In the genomic region with DNA sequence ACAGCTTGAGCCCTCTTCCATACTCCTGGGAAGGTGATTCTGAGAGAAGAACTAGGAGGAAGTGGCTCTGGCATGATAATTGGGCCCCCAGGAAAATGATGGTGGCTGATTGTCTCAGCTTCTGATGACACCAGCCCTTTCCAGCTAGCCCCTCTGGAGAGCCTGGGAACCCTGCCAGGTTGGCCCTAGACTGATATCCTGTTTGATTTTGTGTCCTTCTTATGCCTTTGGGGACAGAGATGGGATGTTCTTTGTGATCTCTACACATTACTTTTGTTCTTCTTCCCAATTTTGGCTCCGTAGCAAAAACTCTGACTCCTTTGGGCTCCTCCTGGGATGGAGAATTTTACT, we compare ENCODE assay signal across 18 cellular contexts. TPM values are rescaled to one million over a fixed set of nuclear protein-coding genes. Genes with fewer than 3 reads are reported as not detected.
A peak's percentile ranks its signal among the peaks of the same experiment; 100 is the strongest.
DNase-seq lines count a peak whose midpoint lies in the region; ATAC-seq and TF ChIP-seq lines count a peak whose summit lies in the region.
"Had no signal": no experiment of that assay in that cellular context is flagged by ENCODE, and none has a peak within 500 bp of the region (broad histone marks: within the 10 kb centered on the region; RNA-seq: fewer than 3 reads in every experiment).

No MANE protein-coding gene starts in this region.

- H3K79me2 ChIP-seq in SK-N-SH (ENCODE audit: insufficient read depth) (no peaks in the 10 kb centered on the region), PC-3 (ENCODE audit: low read length) (no peaks in the 10 kb centered on the region)

- H3K4me2 ChIP-seq in SK-N-SH (no peak overlapping the region), PC-3 (ENCODE audit: low read length) (peak overlapping the region; percentile 39)

- H3K9me3 ChIP-seq in SK-N-SH (no peaks in the 10 kb centered on the region), PC-3 (ENCODE audit: low read length) (no peaks in the 10 kb centered on the region)

- TF ChIP-seq RAD21 in SK-N-SH (IDR thresholded peaks at IDR 0.05; ENCODE audit: low read length), result no peak

- peaks cover 0 to 24% of the 10 kb centered on the region in 2 experiments; a peak in 3 of 4 replicates for H3K4me1 ChIP-seq in SK-N-SH (ENCODE audit: control insufficient read depth in 1 of 2, insufficient read depth in 2 of 2, low read depth in 1 of 2, low read length in 1 of 2)
- H3K4me1 ChIP-seq in PC-3 (ENCODE audit: insufficient read depth, low read length), result peaks cover 8% of the 10 kb centered on the region

- H3K27ac ChIP-seq in SK-N-SH (ENCODE audit: low read depth in 2 of 2, low read length in 1 of 2) (no peak overlapping the region; a peak in 1 of 4 replicates), PC-3 (ENCODE audit: low read length) (no peak overlapping the region)

- H4K20me1 ChIP-seq in SK-N-SH (ENCODE audit: insufficient read depth) (no peaks in the 10 kb centered on the region), PC-3 (ENCODE audit: low read length) (no peaks in the 10 kb centered on the region)

- no peak for TF ChIP-seq CTCF in SK-N-SH (IDR thresholded peaks at IDR 0.05)
- no peak for TF ChIP-seq CTCF in PC-3 (conservative IDR thresholded peaks at IDR 0.05; ENCODE audit: low read depth, low read length)

- TF ChIP-seq EP300 in SK-N-SH (IDR thresholded peaks at IDR 0.05; ENCODE audit: borderline replicate concordance in 1 of 2, low read depth in 1 of 2, low read length in 1 of 2), result no peak

- POLR2A ChIA-PET in SK-N-SH (lab: Yijun Ruan, JAX), result no interaction called here
- POLR2A ChIA-PET in PC-3 (lab: Charles Lee; ENCODE audit: unreplicated experiment), result no interaction called here

- peak; percentile 54 for DNase-seq in SK-N-SH
- DNase-seq in HT1080 (ENCODE audit: low read depth), result peak; percentile 12
- DNase-seq in NCI-H2029 treated with DMSO at 0.1 percent for 48 hours (lab: John Stamatoyannopoulos, UW), result peak; percentile 3
- no peak for DNase-seq in PC-3
- no peak for DNase-seq in NCI-H2171 (lab: John Stamatoyannopoulos, UW)
- DNase-seq in left ventricle myocardium superior, result no peak
- DNase-seq: Calu3; CD8-positive, alpha-beta memory T cell; DMS 273 treated with DMSO at 0.1 percent for 48 hours; DMS79; GOT3; H9 had no signal

- 63% methylated on average over 1 of the region's 1 CpG for WGBS in SK-N-SH (ENCODE audit: low lambda C conversion rate)

- H3K36me3 ChIP-seq in SK-N-SH (replicated peaks in 1 of 2; ENCODE audit: control insufficient read depth in 1 of 2, insufficient read depth in 2 of 2, low read length in 1 of 2) (no peaks in the 10 kb centered on the region), PC-3 (ENCODE audit: low read depth, low read length) (no peaks in the 10 kb centered on the region)

- no peak overlapping the region for H3K9ac ChIP-seq in SK-N-SH
- H3K9ac ChIP-seq in PC-3 (ENCODE audit: low read length), result no peak overlapping the region

- H3K4me3 ChIP-seq in SK-N-SH (ENCODE audit: low read depth in 2 of 2, low read length in 1 of 2) (no peak overlapping the region), PC-3 (ENCODE audit: low read length) (no peak overlapping the region)
- H3K4me3 ChIP-seq: GM12878 had no signal

- CTCF ChIA-PET in SK-N-SH (lab: Yijun Ruan, JAX) (interaction anchor here (0.6 to 1.3 kb wide), 2 partner anchors 10 to 1884 kb away, joined by 3 read pairs; no protein-coding TSS in a partner anchor), PC-3 (lab: Charles Lee) (no interaction called here)

- no peaks in the 10 kb centered on the region; the same call in 1 of the 2 replicates for H3K27me3 ChIP-seq in SK-N-SH (ENCODE audit: insufficient read depth)
- no peaks in the 10 kb centered on the region for H3K27me3 ChIP-seq in PC-3 (ENCODE audit: low read length)

- intact Hi-C loops in PC-3 (cut with micrococcal nuclease) (no loop called here), left ventricle myocardium superior (cut with micrococcal nuclease) (no loop called here)

- H3K9me2 ChIP-seq in SK-N-SH, result no peaks in the 10 kb centered on the region
- no peaks in the 10 kb centered on the region for H3K9me2 ChIP-seq in PC-3 (replicated peaks; ENCODE audit: low read length)

- no peak for ATAC-seq in SK-N-SH treated with all-trans-retinoic acid at 6 μM for 48 hours
- ATAC-seq in PC-3, result no peak
- ATAC-seq in HG02973 (IDR thresholded peaks at IDR 0.05; ENCODE audit: unreplicated experiment), result no peak
- no peak for ATAC-seq in left ventricle myocardium superior
- ATAC-seq: GM12878 had no signal

- no TSS peak for BruUV-seq in PC-3 (replicated peaks; lab: Mats Ljungman, UMichigan)

- no peaks in the 10 kb centered on the region for H3F3A ChIP-seq in SK-N-SH (replicated peaks; ENCODE audit: insufficient read depth)
- no peaks in the 10 kb centered on the region for H3F3A ChIP-seq in PC-3 (ENCODE audit: low read length, unreplicated experiment)

- no peak overlapping the region for H2AFZ ChIP-seq in SK-N-SH (ENCODE audit: low read depth)
- H2AFZ ChIP-seq in PC-3 (ENCODE audit: low read length), result 0 out of 2 replicates have a peak overlapping the region, but pooled peaks have one; percentile 34

TF ChIP-seq in SK-N-SH, 30 proteins besides CTCF, POLR2A, EP300 and RAD21 (continues in another document):
- no peak for TF ChIP-seq ELF1 (IDR thresholded peaks at IDR 0.05)
- no peak for TF ChIP-seq SIN3A (IDR thresholded peaks at IDR 0.05; ENCODE audit: borderline replicate concordance, low read depth, low read length)
- TF ChIP-seq MAX (IDR thresholded peaks at IDR 0.05; ENCODE audit: low read depth), result no peak
- TF ChIP-seq NFIC (IDR thresholded peaks at IDR 0.05; ENCODE audit: borderline replicate concordance), result no peak
- TF ChIP-seq EZH2phosphoT487 (IDR thresholded peaks at IDR 0.05; ENCODE audit: borderline replicate concordance, low read depth), result no peak
- no peak for TF ChIP-seq TCF12 (IDR thresholded peaks at IDR 0.05)
- no peak for TF ChIP-seq ZBTB33 (IDR thresholded peaks at IDR 0.05; ENCODE audit: borderline replicate concordance, low read depth)

TF ChIP-seq in SK-N-SH treated with all-trans-retinoic acid at 6 μM for 48 hours, 23 proteins besides CTCF, POLR2A, EP300 and RAD21 (continues in another document):
- no peak for TF ChIP-seq CSDC2 (CRISPR knock-in tag; IDR thresholded peaks at IDR 0.05)
- no peak for TF ChIP-seq CSRNP3 (CRISPR knock-in tag; IDR thresholded peaks at IDR 0.05)
- TF ChIP-seq ZNF8 (CRISPR knock-in tag; IDR thresholded peaks at IDR 0.05), result no peak
- no peak for TF ChIP-seq OSR1 (CRISPR knock-in tag; IDR thresholded peaks at IDR 0.05)
- TF ChIP-seq PATZ1 (CRISPR knock-in tag; IDR thresholded peaks at IDR 0.05; ENCODE audit: borderline replicate concordance), result no peak
- TF ChIP-seq PPARA (CRISPR knock-in tag; IDR thresholded peaks at IDR 0.05; ENCODE audit: borderline replicate concordance), result no peak
- TF ChIP-seq ZFP30 (CRISPR knock-in tag; IDR thresholded peaks at IDR 0.05), result no peak
- TF ChIP-seq ESRRG (CRISPR knock-in tag; IDR thresholded peaks at IDR 0.05), result no peak
- TF ChIP-seq ZFP3 (CRISPR knock-in tag; IDR thresholded peaks at IDR 0.05), result no peak
- no peak for TF ChIP-seq ARNTL (CRISPR knock-in tag; IDR thresholded peaks at IDR 0.05; ENCODE audit: borderline replicate concordance, low read depth)
- TF ChIP-seq BACH2 (CRISPR knock-in tag; IDR thresholded peaks at IDR 0.05; ENCODE audit: borderline replicate concordance), result no peak
- TF ChIP-seq, protein P1, sequence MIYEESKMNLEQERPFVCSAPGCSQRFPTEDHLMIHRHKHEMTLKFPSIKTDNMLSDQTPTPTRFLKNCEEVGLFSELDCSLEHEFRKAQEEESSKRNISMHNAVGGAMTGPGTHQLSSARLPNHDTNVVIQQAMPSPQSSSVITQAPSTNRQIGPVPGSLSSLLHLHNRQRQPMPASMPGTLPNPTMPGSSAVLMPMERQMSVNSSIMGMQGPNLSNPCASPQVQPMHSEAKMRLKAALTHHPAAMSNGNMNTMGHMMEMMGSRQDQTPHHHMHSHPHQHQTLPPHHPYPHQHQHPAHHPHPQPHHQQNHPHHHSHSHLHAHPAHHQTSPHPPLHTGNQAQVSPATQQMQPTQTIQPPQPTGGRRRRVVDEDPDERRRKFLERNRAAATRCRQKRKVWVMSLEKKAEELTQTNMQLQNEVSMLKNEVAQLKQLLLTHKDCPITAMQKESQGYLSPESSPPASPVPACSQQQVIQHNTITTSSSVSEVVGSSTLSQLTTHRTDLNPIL (CRISPR knock-in tag; IDR thresholded peaks at IDR 0.05; ENCODE audit: low read depth), result no peak
- no peak for TF ChIP-seq ISL1 (CRISPR knock-in tag; IDR thresholded peaks at IDR 0.05)

RNA-seq across cellular contexts. Expression of gene ERICH6B, which starts 39.7 kb away (rescaled TPM):
- not detected in 2 replicates for polyA plus RNA-seq in SK-N-SH (2012; rRNA removed)
- polyA plus RNA-seq in SK-N-SH (2012; cell fraction: cytosol; rRNA removed), result not detected in 2 replicates
- not detected in 2 replicates for polyA plus RNA-seq in SK-N-SH (2012; cell fraction: nucleus; rRNA removed)
- not detected in 2 replicates for total RNA-seq in HT1080 (2014; rRNA removed; shearing (Covaris generic))
- not detected in 2 replicates for polyA plus RNA-seq in HT1080 (2015; cell fraction: cytosol; rRNA removed)
- not detected in 2 replicates for polyA plus RNA-seq in HT1080 (2015; cell fraction: nucleus; rRNA removed)
- total RNA-seq in PC-3 (2014; rRNA removed), result not detected in 2 replicates
- total RNA-seq in left ventricle myocardium superior, result not detected
- total RNA-seq: Calu3; CD8-positive, alpha-beta memory T cell; G401; GM12878; H9 had no signal
- polyA plus RNA-seq: AG04450; BJ; CD8-positive, alpha-beta memory T cell had no signal

Comparison
In these comparisons a context has a peak if more than half of its experiments do, and no peak if none do; other contexts are left out.
1. DNase-seq: peak in SK-N-SH (single experiment), HT1080 (single experiment) and NCI-H2029 treated with DMSO at 0.1 percent for 48 hours (single experiment); none in PC-3 (single experiment), NCI-H2171 (single experiment) and left ventricle myocardium superior (single experiment).